ENCODE assay signal across 18 cellular contexts in genomic region chr7:32026076-32026425, GRCh38. TPM values are rescaled to one million over a fixed set of nuclear protein-coding genes. Genes with fewer than 3 reads are reported as not detected.
A peak's percentile ranks its signal among the peaks of the same experiment; 100 is the strongest.
DNase-seq lines count a peak whose midpoint lies in the region; FAIRE-seq and TF ChIP-seq lines count a peak whose summit lies in the region.
"Had no signal": no experiment of that assay in that cellular context is flagged by ENCODE, and none has a peak within 500 bp of the region (broad histone marks: within the 10 kb centered on the region; RNA-seq: fewer than 3 reads in every experiment).

No MANE protein-coding gene starts in this region.

- H3K36me3 ChIP-seq in testis (ENCODE audit: low read depth, missing control alignments): no peaks in the 10 kb centered on the region
- H3K36me3 ChIP-seq: BE2C had no signal

- FAIRE-seq in H54 (lab: Jason Lieb, UNC): peak; percentile 53
- FAIRE-seq: GM12878 had no signal

- no peak overlapping the region for H3K27ac ChIP-seq in testis
- H3K27ac ChIP-seq: GM23248 had no signal

- H3K4me1 ChIP-seq in testis: no peaks in the 10 kb centered on the region
- H3K4me1 ChIP-seq: BE2C had no signal

- TF ChIP-seq CTCF in testis (IDR thresholded peaks at IDR 0.05): no peak

- no peaks in the 10 kb centered on the region for H3K27me3 ChIP-seq in testis
- H3K27me3 ChIP-seq: BE2C had no signal

- DNase-seq in H54 (ENCODE audit: insufficient read length, low spot score): no peak
- DNase-seq in NCI-H446 treated with DMSO at 0.1 percent for 48 hours (lab: John Stamatoyannopoulos, UW): peak; percentile 87
- DNase-seq in astrocyte of the hippocampus (ENCODE audit: low read depth, low spot score): peak; percentile 73
- DNase-seq in OCI-M1 (lab: John Stamatoyannopoulos, UW): no peak
- no peak for DNase-seq in testis
- no peak for DNase-seq in SK-N-DZ (ENCODE audit: low spot score)
- DNase-seq: BE2C; CD4-positive, CD25-positive, alpha-beta regulatory T cell; CD8-positive, alpha-beta memory T cell; COR-L47; DMS53; DND-41; EL; GM23248; HCEC 1CT had no signal

- no peaks in the 10 kb centered on the region for H3K9me3 ChIP-seq in testis
- H3K9me3 ChIP-seq: BE2C had no signal

- intact Hi-C loops in testis (cut with DNase I; ENCODE audit: low total_unique reads): no loop called here

- WGBS in testis, 2 donors: 95 to 96% methylated on average over 5 of the region's 5 CpGs

- no peak overlapping the region for H3K4me3 ChIP-seq in testis
- H3K4me3 ChIP-seq: GM12878, GM23248 had no signal

- TF ChIP-seq POLR2A in H54 (IDR thresholded peaks at IDR 0.05; ENCODE audit: low read depth, low read length): no peak
- TF ChIP-seq POLR2A in testis (IDR thresholded peaks at IDR 0.05): no peak

RNA-seq across cellular contexts. Expression of gene PDE1C, which starts 44.2 kb away (rescaled TPM):
- 1 to 10 TPM; 7.6 to 9.5 TPM for total RNA-seq in testis
- polyA plus RNA-seq in testis (ENCODE audit: insufficient read depth, low read depth, low replicate concordance): 9.5 TPM
- not detected in 2 replicates for polyA plus RNA-seq in SK-N-DZ (2014; cell fraction: cytosol; rRNA removed)
- polyA plus RNA-seq in SK-N-DZ (2014; cell fraction: nucleus; rRNA removed): 0.09 TPM in 1 of 2 replicates, not detected in the other
- total RNA-seq: CD4-positive, CD25-positive, alpha-beta regulatory T cell; CD8-positive, alpha-beta memory T cell; G401; HT-29 had no signal
- polyA plus RNA-seq: CD4-positive, CD25-positive, alpha-beta regulatory T cell; CD8-positive, alpha-beta memory T cell had no signal

Comparison
In these comparisons a context has a peak if more than half of its experiments do, and no peak if none do; other contexts are left out.
1. DNase-seq: peak in NCI-H446 treated with DMSO at 0.1 percent for 48 hours (single experiment) and astrocyte of the hippocampus (single experiment); none in H54 (single experiment), OCI-M1 (single experiment), testis (single experiment) and SK-N-DZ (single experiment).